32 cellular contexts compared by ENCODE assay signal in the genomic region with DNA sequence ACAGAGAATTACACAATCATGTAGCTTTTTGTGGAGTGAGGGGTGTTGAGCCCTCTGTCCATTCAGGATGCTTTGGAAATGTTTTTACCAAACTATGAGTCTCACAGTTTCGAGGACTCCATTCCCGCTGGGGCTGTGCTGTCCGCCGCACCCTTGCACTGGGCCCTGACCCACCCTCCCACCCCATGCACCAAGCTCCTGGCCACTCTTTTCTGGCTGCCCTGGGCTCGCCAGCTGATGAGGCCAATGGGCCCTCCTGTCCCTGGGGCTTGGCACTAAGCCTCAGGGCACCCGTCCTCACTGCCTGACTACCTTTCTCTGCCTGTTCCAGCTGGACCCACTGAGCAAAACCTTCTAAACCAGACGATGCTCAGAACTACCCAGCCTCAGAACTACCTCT.
"Had no signal": no experiment of that assay in that cellular context is flagged by ENCODE, and none has a peak within 500 bp of the region (broad histone marks: within the 10 kb centered on the region; RNA-seq: fewer than 3 reads in every experiment).

No MANE protein-coding gene starts in this region.

- H3K9me3 ChIP-seq: esophagus muscularis mucosa, gastrocnemius medialis had no signal

- DNase-seq: activated CD4-positive, alpha-beta memory T cell treated with anti-CD3 and anti-CD28 coated beads for 36 hours; activated CD4-positive, alpha-beta T cell treated with anti-CD3 and anti-CD28 coated beads for 36 hours; activated CD4-positive, alpha-beta T cell treated with anti-CD3 and anti-CD28 coated beads, Interleukin-2, amount 10 ng/mL, durations not matched to agents 24 days and 14 days; activated CD4-positive, CD25-positive, alpha-beta regulatory T cell; activated CD4-positive, CD25-positive, alpha-beta regulatory T cell treated with anti-CD3 and anti-CD28 coated beads, Interleukin-2, amount 50 U/mL, for 72 hours; activated CD8-positive, alpha-beta memory T cell treated with anti-CD3 and anti-CD28 coated beads, Interleukin-2, amount 10 ng/mL, durations not matched to agents 7 days and 5 days; activated CD8-positive, alpha-beta memory T cell treated with anti-CD3 and anti-CD28 coated beads, Interleukin-2, amount 50 U/mL, for 4 hours; activated CD8-positive, alpha-beta T cell treated with anti-CD3 and anti-CD28 coated beads, Interleukin-2, amount 10 ng/mL, durations not matched to agents 7 days and 5 days; activated gamma-delta T cell treated with Interleukin-2 at 50 U/mL for 16 hours; activated naive CD4-positive, alpha-beta T cell treated with anti-CD3 and anti-CD28 coated beads, Interleukin-2, amount 50 U/mL, for 16 hours; activated naive CD4-positive, alpha-beta T cell treated with Interleukin-2 at 50 U/mL for 16 hours; activated T-cell treated with anti-CD3 and anti-CD28 coated beads, Interleukin-2, amount 50 U/mL, for 1 hour; activated T-cell treated with anti-CD3 and anti-CD28 coated beads, Interleukin-2, amount 50 U/mL, for 48 hours; amniotic stem cell; anterior cingulate cortex; brain microvascular endothelial cell; caudate nucleus; cortex of kidney; dermis blood vessel endothelial cell; effector CD4-positive, alpha-beta T cell; effector memory CD8-positive, alpha-beta T cell; erythroblast; foreskin keratinocyte; gastrocnemius medialis; T-helper 2 cell had no signal

- H3K9me3 Mint-ChIP-seq: activated CD4-positive, alpha-beta memory T cell treated with anti-CD3 and anti-CD28 coated beads for 36 hours had no signal

- H3K27me3 ChIP-seq: brain microvascular endothelial cell, foreskin keratinocyte, gastrocnemius medialis had no signal

- H3K4me3 Mint-ChIP-seq: activated CD4-positive, alpha-beta memory T cell treated with anti-CD3 and anti-CD28 coated beads for 36 hours; activated CD4-positive, alpha-beta T cell treated with anti-CD3 and anti-CD28 coated beads for 36 hours; activated CD4-positive, alpha-beta T cell treated with anti-CD3 and anti-CD28 coated beads, Interleukin-2, amount 10 ng/mL, durations not matched to agents 24 days and 14 days; activated CD8-positive, alpha-beta memory T cell treated with anti-CD3 and anti-CD28 coated beads, Interleukin-2, amount 10 ng/mL, durations not matched to agents 7 days and 5 days; activated CD8-positive, alpha-beta T cell treated with anti-CD3 and anti-CD28 coated beads, Interleukin-2, amount 10 ng/mL, durations not matched to agents 7 days and 5 days; activated naive CD8-positive, alpha-beta T cell; activated T-helper 1 cell treated with anti-CD3 and anti-CD28 coated beads, Interleukin-12 subunit alpha, Interleukin-12 subunit beta, Interleukin-2, Interleukin-4 antibody, amounts not matched to agents 30 ng/mL and 10 ng/mL and 1 ng/mL, durations not matched to agents 14 hours and 24 hours and 36 hours; effector memory CD8-positive, alpha-beta T cell had no signal

- H3K27ac ChIP-seq: brain microvascular endothelial cell, esophagus muscularis mucosa, foreskin keratinocyte, gastrocnemius medialis had no signal

- H3K4me1 Mint-ChIP-seq: activated CD4-positive, alpha-beta T cell treated with anti-CD3 and anti-CD28 coated beads for 36 hours; activated CD4-positive, alpha-beta T cell treated with anti-CD3 and anti-CD28 coated beads, Interleukin-2, amount 10 ng/mL, durations not matched to agents 24 days and 14 days; activated CD8-positive, alpha-beta memory T cell treated with anti-CD3 and anti-CD28 coated beads, Interleukin-2, amount 10 ng/mL, durations not matched to agents 7 days and 5 days had no signal

- ATAC-seq: activated CD4-positive, alpha-beta T cell treated with anti-CD3 and anti-CD28 coated beads for 36 hours; activated CD8-positive, alpha-beta memory T cell treated with anti-CD3 and anti-CD28 coated beads, Interleukin-2, amount 10 ng/mL, durations not matched to agents 7 days and 5 days; activated CD8-positive, alpha-beta T cell treated with anti-CD3 and anti-CD28 coated beads, Interleukin-2, amount 10 ng/mL, durations not matched to agents 7 days and 5 days; effector memory CD8-positive, alpha-beta T cell; foreskin keratinocyte; gastrocnemius medialis had no signal

- H3K4me3 ChIP-seq: esophagus muscularis mucosa, gastrocnemius medialis had no signal

- FAIRE-seq: astrocyte, bronchial epithelial cell, colon had no signal

- H3K27ac Mint-ChIP-seq: activated CD4-positive, alpha-beta memory T cell treated with anti-CD3 and anti-CD28 coated beads for 36 hours; activated CD4-positive, alpha-beta T cell treated with anti-CD3 and anti-CD28 coated beads for 36 hours; activated CD4-positive, alpha-beta T cell treated with anti-CD3 and anti-CD28 coated beads, Interleukin-2, amount 10 ng/mL, durations not matched to agents 24 days and 14 days; activated CD8-positive, alpha-beta memory T cell treated with anti-CD3 and anti-CD28 coated beads, Interleukin-2, amount 10 ng/mL, durations not matched to agents 7 days and 5 days; activated CD8-positive, alpha-beta T cell treated with anti-CD3 and anti-CD28 coated beads, Interleukin-2, amount 10 ng/mL, durations not matched to agents 7 days and 5 days; activated naive CD8-positive, alpha-beta T cell; activated T-helper 1 cell treated with anti-CD3 and anti-CD28 coated beads, Interleukin-12 subunit alpha, Interleukin-12 subunit beta, Interleukin-2, Interleukin-4 antibody, amounts not matched to agents 30 ng/mL and 10 ng/mL and 1 ng/mL, durations not matched to agents 14 hours and 24 hours and 36 hours; activated T-helper 2 cell treated with anti-CD3 and anti-CD28 coated beads, Interferon-gamma antibody, Interleukin-2, Interleukin-4, amounts not matched to agents 10 μg/mL and 5 μg/mL and 100 μg/mL, durations not matched to agents 14 hours and 24 hours and 36 hours; effector memory CD8-positive, alpha-beta T cell had no signal

- H3K4me1 ChIP-seq: esophagus muscularis mucosa, foreskin keratinocyte, gastrocnemius medialis had no signal

- H3K36me3 Mint-ChIP-seq: activated CD4-positive, alpha-beta memory T cell treated with anti-CD3 and anti-CD28 coated beads for 36 hours; activated CD8-positive, alpha-beta memory T cell treated with anti-CD3 and anti-CD28 coated beads, Interleukin-2, amount 10 ng/mL, durations not matched to agents 7 days and 5 days; activated naive CD8-positive, alpha-beta T cell had no signal

- H3K36me3 ChIP-seq: brain microvascular endothelial cell, esophagus muscularis mucosa, gastrocnemius medialis had no signal

- H3K27me3 Mint-ChIP-seq: activated CD4-positive, alpha-beta memory T cell treated with anti-CD3 and anti-CD28 coated beads for 36 hours; activated CD4-positive, alpha-beta T cell treated with anti-CD3 and anti-CD28 coated beads, Interleukin-2, amount 10 ng/mL, durations not matched to agents 24 days and 14 days; activated CD8-positive, alpha-beta memory T cell treated with anti-CD3 and anti-CD28 coated beads, Interleukin-2, amount 10 ng/mL, durations not matched to agents 7 days and 5 days had no signal
